1 cellular context compared by ENCODE assay signal in genomic region chr12:19066471-19067001, GRCh38.
TF ChIP-seq lines count a peak whose summit lies in the region.

No MANE protein-coding gene starts in this region.

TF ChIP-seq in HepG2, 621 proteins besides CTCF, POLR2A, EP300 and RAD21 (continued from another document and continues in another):
- TF ChIP-seq, protein P1, sequence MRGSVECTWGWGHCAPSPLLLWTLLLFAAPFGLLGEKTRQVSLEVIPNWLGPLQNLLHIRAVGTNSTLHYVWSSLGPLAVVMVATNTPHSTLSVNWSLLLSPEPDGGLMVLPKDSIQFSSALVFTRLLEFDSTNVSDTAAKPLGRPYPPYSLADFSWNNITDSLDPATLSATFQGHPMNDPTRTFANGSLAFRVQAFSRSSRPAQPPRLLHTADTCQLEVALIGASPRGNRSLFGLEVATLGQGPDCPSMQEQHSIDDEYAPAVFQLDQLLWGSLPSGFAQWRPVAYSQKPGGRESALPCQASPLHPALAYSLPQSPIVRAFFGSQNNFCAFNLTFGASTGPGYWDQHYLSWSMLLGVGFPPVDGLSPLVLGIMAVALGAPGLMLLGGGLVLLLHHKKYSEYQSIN (CRISPR knock-in tag; IDR thresholded peaks at IDR 0.05; ENCODE audit: borderline replicate concordance), result no peak
- TF ChIP-seq ZNF543 (CRISPR knock-in tag; IDR thresholded peaks at IDR 0.05) (0 out of 2 replicates have a peak, but pooled peaks have one; percentile 64), ISL2 (CRISPR knock-in tag; IDR thresholded peaks at IDR 0.05) (peak; percentile 95), ATM (IDR thresholded peaks at IDR 0.05; ENCODE audit: borderline replicate concordance) (no peak), ZNF264 (CRISPR knock-in tag; IDR thresholded peaks at IDR 0.05) (0 out of 2 replicates have a peak, but pooled peaks have one; percentile 48), NR2F2 (IDR thresholded peaks at IDR 0.05; ENCODE audit: borderline replicate concordance, low read depth) (peak; percentile 69; the same call in 1 of the 2 replicates), ZNF292 (CRISPR knock-in tag; IDR thresholded peaks at IDR 0.05; ENCODE audit: borderline replicate concordance, low read depth) (peak; percentile 86), ZNF296 (CRISPR knock-in tag; conservative IDR thresholded peaks at IDR 0.05) (no peak), ZNF780A (CRISPR knock-in tag; IDR thresholded peaks at IDR 0.05) (no peak), ZNF710 (CRISPR knock-in tag; IDR thresholded peaks at IDR 0.05; ENCODE audit: borderline replicate concordance) (peak; percentile 71; the same call in 1 of the 2 replicates), NCOA2 (CRISPR knock-in tag; IDR thresholded peaks at IDR 0.05) (peak; percentile 95), ZNF839 (CRISPR knock-in tag; IDR thresholded peaks at IDR 0.05; ENCODE audit: borderline replicate concordance) (no peak), SP1 (IDR thresholded peaks at IDR 0.05) (no peak), SP1 (CRISPR knock-in tag; IDR thresholded peaks at IDR 0.05) (0 out of 2 replicates have a peak, but pooled peaks have one; percentile 14), ZMYM2 (CRISPR knock-in tag; IDR thresholded peaks at IDR 0.05) (no peak), NR2F1 (CRISPR knock-in tag; IDR thresholded peaks at IDR 0.05) (peak in 1 of 2 experiments; percentile 61; a peak in 1 of 4 replicates), ARNT2 (CRISPR knock-in tag; IDR thresholded peaks at IDR 0.05; ENCODE audit: low read depth) (peak; percentile 38; the same call in 1 of the 2 replicates), RXRB (CRISPR knock-in tag; IDR thresholded peaks at IDR 0.05; ENCODE audit: borderline replicate concordance) (peak; percentile 92), DPF2 (CRISPR knock-in tag; IDR thresholded peaks at IDR 0.05; ENCODE audit: borderline replicate concordance, low read depth) (peak; percentile 99), KLF16 (CRISPR knock-in tag; IDR thresholded peaks at IDR 0.05) (peak in 1 of 2 experiments; percentile 95; a peak in 2 of 4 replicates), STAT6 (CRISPR knock-in tag; IDR thresholded peaks at IDR 0.05; ENCODE audit: borderline replicate concordance) (0 out of 2 replicates have a peak, but pooled peaks have one; percentile 41), HOXA5 (CRISPR knock-in tag; IDR thresholded peaks at IDR 0.05) (peak; percentile 42; the same call in 1 of the 2 replicates), ZNF451 (CRISPR knock-in tag; IDR thresholded peaks at IDR 0.05) (no peak), BCL6 (CRISPR knock-in tag; IDR thresholded peaks at IDR 0.05) (peak; percentile 99), ZNF430 (CRISPR knock-in tag; IDR thresholded peaks at IDR 0.05) (no peak), TSC22D2 (CRISPR knock-in tag; IDR thresholded peaks at IDR 0.05; ENCODE audit: borderline replicate concordance) (0 out of 2 replicates have a peak, but pooled peaks have one; percentile 57), TOPORS (CRISPR knock-in tag; IDR thresholded peaks at IDR 0.05) (peak; percentile 51; the same call in 1 of the 2 replicates), ZBTB7A (CRISPR knock-in tag; IDR thresholded peaks at IDR 0.05) (no peak), ZSCAN30 (CRISPR knock-in tag; IDR thresholded peaks at IDR 0.05) (no peak), ZMAT3 (CRISPR knock-in tag; conservative IDR thresholded peaks at IDR 0.05) (0 out of 2 replicates have a peak, but pooled peaks have one; percentile 47), ZNF790 (CRISPR knock-in tag; IDR thresholded peaks at IDR 0.05; ENCODE audit: borderline replicate concordance) (no peak), ZKSCAN8 (CRISPR knock-in tag; IDR thresholded peaks at IDR 0.05; ENCODE audit: borderline replicate concordance) (peak; percentile 62; the same call in 1 of the 2 replicates), ZNF232 (CRISPR knock-in tag; IDR thresholded peaks at IDR 0.05; ENCODE audit: borderline replicate concordance) (no peak), MXI1 (IDR thresholded peaks at IDR 0.05; ENCODE audit: borderline replicate concordance, low read depth, low read length) (peak; percentile 50; the same call in 1 of the 3 replicates), ZNF260 (CRISPR knock-in tag; IDR thresholded peaks at IDR 0.05; ENCODE audit: borderline replicate concordance, low read depth) (no peak), ZNF3 (CRISPR knock-in tag; IDR thresholded peaks at IDR 0.05) (0 out of 2 replicates have a peak, but pooled peaks have one; percentile 48), BHLHE40 (IDR thresholded peaks at IDR 0.05; ENCODE audit: low read length) (peak; percentile 72), KDM3A (CRISPR knock-in tag; IDR thresholded peaks at IDR 0.05; ENCODE audit: low read depth) (peak; percentile 91), STAG1 (CRISPR knock-in tag; IDR thresholded peaks at IDR 0.05) (0 out of 2 replicates have a peak, but pooled peaks have one; percentile 3), ZNF562 (CRISPR knock-in tag; IDR thresholded peaks at IDR 0.05; ENCODE audit: borderline replicate concordance) (no peak), ZBTB20 (CRISPR knock-in tag; IDR thresholded peaks at IDR 0.05; ENCODE audit: borderline replicate concordance, low read depth) (peak; percentile 78; the same call in 1 of the 2 replicates), MYC (CRISPR knock-in tag; IDR thresholded peaks at IDR 0.05; ENCODE audit: borderline replicate concordance) (no peak), HMG20A (CRISPR knock-in tag; IDR thresholded peaks at IDR 0.05; ENCODE audit: borderline replicate concordance) (peak; percentile 98), ZSCAN29 (CRISPR knock-in tag; conservative IDR thresholded peaks at IDR 0.05) (peak; percentile 77; the same call in 1 of the 2 replicates), PITX1 (CRISPR knock-in tag; IDR thresholded peaks at IDR 0.05) (peak; percentile 97), ZNF572 (CRISPR knock-in tag; IDR thresholded peaks at IDR 0.05) (no peak)
- TF ChIP-seq, protein P2, sequence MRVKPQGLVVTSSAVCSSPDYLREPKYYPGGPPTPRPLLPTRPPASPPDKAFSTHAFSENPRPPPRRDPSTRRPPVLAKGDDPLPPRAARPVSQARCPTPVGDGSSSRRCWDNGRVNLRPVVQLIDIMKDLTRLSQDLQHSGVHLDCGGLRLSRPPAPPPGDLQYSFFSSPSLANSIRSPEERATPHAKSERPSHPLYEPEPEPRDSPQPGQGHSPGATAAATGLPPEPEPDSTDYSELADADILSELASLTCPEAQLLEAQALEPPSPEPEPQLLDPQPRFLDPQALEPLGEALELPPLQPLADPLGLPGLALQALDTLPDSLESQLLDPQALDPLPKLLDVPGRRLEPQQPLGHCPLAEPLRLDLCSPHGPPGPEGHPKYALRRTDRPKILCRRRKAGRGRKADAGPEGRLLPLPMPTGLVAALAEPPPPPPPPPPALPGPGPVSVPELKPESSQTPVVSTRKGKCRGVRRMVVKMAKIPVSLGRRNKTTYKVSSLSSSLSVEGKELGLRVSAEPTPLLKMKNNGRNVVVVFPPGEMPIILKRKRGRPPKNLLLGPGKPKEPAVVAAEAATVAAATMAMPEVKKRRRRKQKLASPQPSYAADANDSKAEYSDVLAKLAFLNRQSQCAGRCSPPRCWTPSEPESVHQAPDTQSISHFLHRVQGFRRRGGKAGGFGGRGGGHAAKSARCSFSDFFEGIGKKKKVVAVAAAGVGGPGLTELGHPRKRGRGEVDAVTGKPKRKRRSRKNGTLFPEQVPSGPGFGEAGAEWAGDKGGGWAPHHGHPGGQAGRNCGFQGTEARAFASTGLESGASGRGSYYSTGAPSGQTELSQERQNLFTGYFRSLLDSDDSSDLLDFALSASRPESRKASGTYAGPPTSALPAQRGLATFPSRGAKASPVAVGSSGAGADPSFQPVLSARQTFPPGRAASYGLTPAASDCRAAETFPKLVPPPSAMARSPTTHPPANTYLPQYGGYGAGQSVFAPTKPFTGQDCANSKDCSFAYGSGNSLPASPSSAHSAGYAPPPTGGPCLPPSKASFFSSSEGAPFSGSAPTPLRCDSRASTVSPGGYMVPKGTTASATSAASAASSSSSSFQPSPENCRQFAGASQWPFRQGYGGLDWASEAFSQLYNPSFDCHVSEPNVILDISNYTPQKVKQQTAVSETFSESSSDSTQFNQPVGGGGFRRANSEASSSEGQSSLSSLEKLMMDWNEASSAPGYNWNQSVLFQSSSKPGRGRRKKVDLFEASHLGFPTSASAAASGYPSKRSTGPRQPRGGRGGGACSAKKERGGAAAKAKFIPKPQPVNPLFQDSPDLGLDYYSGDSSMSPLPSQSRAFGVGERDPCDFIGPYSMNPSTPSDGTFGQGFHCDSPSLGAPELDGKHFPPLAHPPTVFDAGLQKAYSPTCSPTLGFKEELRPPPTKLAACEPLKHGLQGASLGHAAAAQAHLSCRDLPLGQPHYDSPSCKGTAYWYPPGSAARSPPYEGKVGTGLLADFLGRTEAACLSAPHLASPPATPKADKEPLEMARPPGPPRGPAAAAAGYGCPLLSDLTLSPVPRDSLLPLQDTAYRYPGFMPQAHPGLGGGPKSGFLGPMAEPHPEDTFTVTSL (CRISPR knock-in tag; IDR thresholded peaks at IDR 0.05; ENCODE audit: borderline replicate concordance), result peak; percentile 91; the same call in 1 of the 2 replicates
- TF ChIP-seq, protein P3, sequence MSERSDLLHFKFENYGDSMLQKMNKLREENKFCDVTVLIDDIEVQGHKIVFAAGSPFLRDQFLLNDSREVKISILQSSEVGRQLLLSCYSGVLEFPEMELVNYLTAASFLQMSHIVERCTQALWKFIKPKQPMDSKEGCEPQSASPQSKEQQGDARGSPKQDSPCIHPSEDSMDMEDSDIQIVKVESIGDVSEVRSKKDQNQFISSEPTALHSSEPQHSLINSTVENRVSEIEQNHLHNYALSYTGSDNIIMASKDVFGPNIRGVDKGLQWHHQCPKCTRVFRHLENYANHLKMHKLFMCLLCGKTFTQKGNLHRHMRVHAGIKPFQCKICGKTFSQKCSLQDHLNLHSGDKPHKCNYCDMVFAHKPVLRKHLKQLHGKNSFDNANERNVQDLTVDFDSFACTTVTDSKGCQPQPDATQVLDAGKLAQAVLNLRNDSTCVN (CRISPR knock-in tag; IDR thresholded peaks at IDR 0.05; ENCODE audit: borderline replicate concordance), result 0 out of 2 replicates have a peak, but pooled peaks have one; percentile 38
- TF ChIP-seq, protein P4, sequence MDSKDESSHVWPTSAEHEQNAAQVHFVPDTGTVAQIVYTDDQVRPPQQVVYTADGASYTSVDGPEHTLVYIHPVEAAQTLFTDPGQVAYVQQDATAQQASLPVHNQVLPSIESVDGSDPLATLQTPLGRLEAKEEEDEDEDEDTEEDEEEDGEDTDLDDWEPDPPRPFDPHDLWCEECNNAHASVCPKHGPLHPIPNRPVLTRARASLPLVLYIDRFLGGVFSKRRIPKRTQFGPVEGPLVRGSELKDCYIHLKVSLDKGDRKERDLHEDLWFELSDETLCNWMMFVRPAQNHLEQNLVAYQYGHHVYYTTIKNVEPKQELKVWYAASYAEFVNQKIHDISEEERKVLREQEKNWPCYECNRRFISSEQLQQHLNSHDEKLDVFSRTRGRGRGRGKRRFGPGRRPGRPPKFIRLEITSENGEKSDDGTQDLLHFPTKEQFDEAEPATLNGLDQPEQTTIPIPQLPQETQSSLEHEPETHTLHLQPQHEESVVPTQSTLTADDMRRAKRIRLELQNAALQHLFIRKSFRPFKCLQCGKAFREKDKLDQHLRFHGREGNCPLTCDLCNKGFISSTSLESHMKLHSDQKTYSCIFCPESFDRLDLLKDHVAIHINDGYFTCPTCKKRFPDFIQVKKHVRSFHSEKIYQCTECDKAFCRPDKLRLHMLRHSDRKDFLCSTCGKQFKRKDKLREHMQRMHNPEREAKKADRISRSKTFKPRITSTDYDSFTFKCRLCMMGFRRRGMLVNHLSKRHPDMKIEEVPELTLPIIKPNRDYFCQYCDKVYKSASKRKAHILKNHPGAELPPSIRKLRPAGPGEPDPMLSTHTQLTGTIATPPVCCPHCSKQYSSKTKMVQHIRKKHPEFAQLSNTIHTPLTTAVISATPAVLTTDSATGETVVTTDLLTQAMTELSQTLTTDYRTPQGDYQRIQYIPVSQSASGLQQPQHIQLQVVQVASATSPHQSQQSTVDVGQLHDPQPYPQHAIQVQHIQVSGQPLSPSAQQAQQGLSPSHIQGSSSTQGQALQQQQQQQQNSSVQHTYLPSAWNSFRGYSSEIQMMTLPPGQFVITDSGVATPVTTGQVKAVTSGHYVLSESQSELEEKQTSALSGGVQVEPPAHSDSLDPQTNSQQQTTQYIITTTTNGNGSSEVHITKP (CRISPR knock-in tag; IDR thresholded peaks at IDR 0.05; ENCODE audit: low read depth), result no peak
- TF ChIP-seq, protein P5, sequence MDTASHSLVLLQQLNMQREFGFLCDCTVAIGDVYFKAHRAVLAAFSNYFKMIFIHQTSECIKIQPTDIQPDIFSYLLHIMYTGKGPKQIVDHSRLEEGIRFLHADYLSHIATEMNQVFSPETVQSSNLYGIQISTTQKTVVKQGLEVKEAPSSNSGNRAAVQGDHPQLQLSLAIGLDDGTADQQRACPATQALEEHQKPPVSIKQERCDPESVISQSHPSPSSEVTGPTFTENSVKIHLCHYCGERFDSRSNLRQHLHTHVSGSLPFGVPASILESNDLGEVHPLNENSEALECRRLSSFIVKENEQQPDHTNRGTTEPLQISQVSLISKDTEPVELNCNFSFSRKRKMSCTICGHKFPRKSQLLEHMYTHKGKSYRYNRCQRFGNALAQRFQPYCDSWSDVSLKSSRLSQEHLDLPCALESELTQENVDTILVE (CRISPR knock-in tag; IDR thresholded peaks at IDR 0.05), result peak; percentile 58; the same call in 1 of the 2 replicates
